In genomic region chr7:299169-299568, GRCh38 we compare ENCODE assay signal across 17 cellular contexts. TPM values are rescaled to one million over a fixed set of nuclear protein-coding genes. Genes with fewer than 3 reads are reported as not detected.
DNase-seq lines count a peak whose midpoint lies in the region; ATAC-seq and TF ChIP-seq lines count a peak whose summit lies in the region.
"Had no signal": no experiment of that assay in that cellular context is flagged by ENCODE, and none has a peak within 500 bp of the region (broad histone marks: within the 10 kb centered on the region; RNA-seq: fewer than 3 reads in every experiment).

No MANE protein-coding gene starts in this region.

- H3K27ac Mint-ChIP-seq in CD14-positive monocyte = no peak overlapping the region
- H3K27ac Mint-ChIP-seq: CD8-positive, alpha-beta T cell; IgD-negative memory B cell had no signal

- peaks cover 5 to 8% (median 6%) of the 10 kb centered on the region in 3 donors for H3K27me3 Mint-ChIP-seq in CD14-positive monocyte (ENCODE audit: low read depth in 3 of 3)

- no peaks in the 10 kb centered on the region for H3K4me1 Mint-ChIP-seq in CD14-positive monocyte
- H3K4me1 Mint-ChIP-seq: IgD-negative memory B cell had no signal

- peaks cover 0 to 1% (median 0%) of the 10 kb centered on the region in 7 donors for H3K9me3 Mint-ChIP-seq in CD14-positive monocyte
- H3K9me3 Mint-ChIP-seq: CD8-positive, alpha-beta T cell; IgD-negative memory B cell had no signal

- H3K4me3 Mint-ChIP-seq in CD14-positive monocyte = no peak overlapping the region
- H3K4me3 Mint-ChIP-seq: CD8-positive, alpha-beta T cell; IgD-negative memory B cell had no signal

- H3K4me1 ChIP-seq in lower lobe of right lung = peaks cover 6% of the 10 kb centered on the region
- H3K4me1 ChIP-seq: A549, BE2C had no signal

- DNase-seq in CD14-positive monocyte (ENCODE audit: low spot score) (peak; percentile 38), D341Med (ENCODE audit: low spot score) (peak; percentile 20), lower lobe of right lung (peak; percentile 30), sciatic nerve (ENCODE audit: low spot score) (peak; percentile 44), dermis blood vessel endothelial cell (no peak), germinal center (ENCODE audit: low spot score) (no peak)
- DNase-seq: BE2C; CD8-positive, alpha-beta T cell; COR-L47; DND-41; GDM1 had no signal

- peaks cover 18% of the 10 kb centered on the region for H3K27me3 ChIP-seq in lower lobe of right lung (ENCODE audit: low read depth)
- H3K27me3 ChIP-seq: BE2C had no signal

- H3K36me3 Mint-ChIP-seq in CD14-positive monocyte = no peaks in the 10 kb centered on the region
- H3K36me3 Mint-ChIP-seq: CD8-positive, alpha-beta T cell; IgD-negative memory B cell had no signal

- H3K27ac ChIP-seq in lower lobe of right lung = no peak overlapping the region
- H3K27ac ChIP-seq: A549, C4-2B had no signal

- ATAC-seq in lower lobe of right lung = no peak
- ATAC-seq in sciatic nerve = no peak
- no peak for ATAC-seq in GM18517 (IDR thresholded peaks at IDR 0.05; ENCODE audit: unreplicated experiment)
- ATAC-seq: CD8-positive, alpha-beta T cell had no signal

- H3K9me3 ChIP-seq in lower lobe of right lung = no peaks in the 10 kb centered on the region
- H3K9me3 ChIP-seq: A549, BE2C had no signal

- H3K36me3 ChIP-seq in lower lobe of right lung = no peaks in the 10 kb centered on the region
- H3K36me3 ChIP-seq: BE2C had no signal

- H3K4me3 ChIP-seq in lower lobe of right lung = no peak overlapping the region
- H3K4me3 ChIP-seq: A549 had no signal

- intact Hi-C loops in CD14-positive monocyte (cut with micrococcal nuclease) (no loop called here), lower lobe of right lung (cut with DNase I) (no loop called here), sciatic nerve (cut with DNase I) (no loop called here)

- TF ChIP-seq CTCF in CD14-positive monocyte (IDR thresholded peaks at IDR 0.05) = no peak
- no peak for TF ChIP-seq CTCF in lower lobe of right lung (IDR thresholded peaks at IDR 0.05)

RNA-seq across cellular contexts. Expression of gene FOXL3, which starts 9.2 kb away (rescaled TPM):
- not detected for polyA plus RNA-seq in CD14-positive monocyte
- not detected for total RNA-seq in lower lobe of right lung
- total RNA-seq in sciatic nerve = not detected
- total RNA-seq in dermis blood vessel endothelial cell = not detected in 2 replicates
- total RNA-seq: CD8-positive, alpha-beta T cell; HT1080 had no signal
- polyA plus RNA-seq: A549, AG04450, IgD-negative memory B cell had no signal

Comparison
In these comparisons a context has a peak if more than half of its experiments do, and no peak if none do; other contexts are left out.
1. DNase-seq: peak in CD14-positive monocyte (single experiment), D341Med (single experiment), lower lobe of right lung (single experiment) and sciatic nerve (single experiment); none in dermis blood vessel endothelial cell (single experiment) and germinal center (single experiment).